ENCODE assay signal across 8 cellular contexts in the genomic region with DNA sequence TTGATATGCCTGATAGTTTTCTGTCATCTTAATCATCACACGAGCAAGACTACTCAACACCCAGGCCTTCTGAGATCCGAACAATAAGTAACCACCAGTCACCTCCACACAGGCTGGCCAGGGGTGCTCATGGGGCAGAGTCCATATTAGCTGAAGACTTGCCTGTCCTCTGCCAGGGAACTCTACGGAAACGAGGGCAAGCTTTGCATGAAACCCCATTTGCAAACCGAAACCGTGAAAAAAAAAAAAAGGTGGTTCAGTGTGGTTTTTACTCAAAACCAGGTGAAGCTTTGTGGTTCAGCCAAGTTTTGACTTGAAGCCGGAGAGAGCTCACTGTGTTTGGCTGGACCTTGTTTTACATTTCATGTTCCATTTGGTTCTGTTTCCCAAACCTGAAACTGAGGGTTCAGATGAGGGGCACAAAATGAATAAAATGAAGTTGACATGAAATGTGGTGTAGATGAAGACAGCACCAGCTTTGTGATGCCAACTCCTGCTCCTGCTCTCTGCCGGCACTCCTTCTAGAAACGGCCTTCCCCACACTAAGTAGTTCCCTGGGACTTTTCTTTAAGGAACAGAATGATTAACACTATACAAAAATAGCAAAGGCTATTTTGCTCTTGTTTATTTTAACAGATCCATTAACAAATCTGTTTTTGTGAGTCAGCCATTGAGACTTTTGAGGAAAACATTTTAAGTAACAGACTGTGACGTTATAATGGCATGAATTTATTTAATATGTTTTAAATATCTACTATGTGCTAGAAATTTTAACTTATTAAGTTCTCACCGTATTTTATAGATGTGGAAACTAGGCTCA.
DNase-seq lines count a peak whose midpoint lies in the region; ATAC-seq and TF ChIP-seq lines count a peak whose summit lies in the region.

No MANE protein-coding gene starts in this region.

- H2BK15ac ChIP-seq in IMR-90 (ENCODE audit: low read depth, low read length), result peak overlapping the region; percentile 69; the same call in 2 of the 3 replicates

- peak overlapping the region; percentile 81 for H3K14ac ChIP-seq in IMR-90 (replicated peaks; ENCODE audit: low read depth, low read length)

- H3K56ac ChIP-seq in IMR-90 (ENCODE audit: extremely low read depth, insufficient read depth, low read length), result no peak overlapping the region

- in situ Hi-C loops in IMR-90 (cut with MboI; ENCODE audit: low sequenced_read_pairs), result no loop called here

- peak; percentile 75 for DNase-seq in DND-41
- DNase-seq in IMR-90, result peak; percentile 71
- DNase-seq in aorta, result no peak
- DNase-seq in NOMO-1 treated with dmso at 0.1 percent for 144 hours (lab: John Stamatoyannopoulos, UW; ENCODE audit: unreplicated experiment), result no peak
- DNase-seq in NCI-H2081 (lab: John Stamatoyannopoulos, UW), result no peak
- DNase-seq in SIG-M5 (lab: John Stamatoyannopoulos, UW), result no peak

- peak overlapping the region; percentile 60 for H3K4me2 ChIP-seq in DND-41 (ENCODE audit: insufficient read depth, low read length)
- H3K4me2 ChIP-seq in IMR-90 (ENCODE audit: low read depth, low read length), result peak overlapping the region; percentile 53

- 72% methylated on average over 2 of the region's 11 CpGs; no CpG with 5 or more reads in 1 of the 2 experiments for WGBS in IMR-90 (ENCODE audit: extremely low coverage in 2 of 2, insufficient read length in 1 of 2), 2 experiments
- WGBS in aorta, 2 donors, result 74 to 78% methylated on average over 11 of the region's 11 CpGs

- peak overlapping the region; percentile 12 for H2AK9ac ChIP-seq in IMR-90 (replicated peaks; ENCODE audit: low read depth, low read length, poor library complexity)

- H2AK5ac ChIP-seq in IMR-90 (ENCODE audit: low read depth, low read length), result peak overlapping the region; percentile 84

- H3K79me1 ChIP-seq in IMR-90 (ENCODE audit: low read depth in 1 of 2, low read length in 2 of 2), result peaks cover 0 to 14% of the 10 kb centered on the region in 2 experiments; a peak in 2 of 4 replicates

- H3K36me3 Mint-ChIP-seq in activated naive CD8-positive, alpha-beta T cell, result peaks cover 21% of the 10 kb centered on the region

- H3K9ac ChIP-seq in DND-41 (ENCODE audit: low read depth, low read length) (peak overlapping the region; percentile 51), IMR-90 (ENCODE audit: low read depth, low read length) (no peak overlapping the region)

- H3K27me3 ChIP-seq in DND-41 (ENCODE audit: insufficient read depth, low read length, poor library complexity) (no peaks in the 10 kb centered on the region), IMR-90 (ENCODE audit: control insufficient read depth, insufficient read depth, low read length) (no peaks in the 10 kb centered on the region), aorta (ENCODE audit: control insufficient read depth in 1 of 2, insufficient read depth in 2 of 2, low read length in 1 of 2) (no peaks in the 10 kb centered on the region)

- H3K4me1 Mint-ChIP-seq in activated naive CD8-positive, alpha-beta T cell (ENCODE audit: low read depth), result peaks cover 83% of the 10 kb centered on the region

- dilution Hi-C loops in IMR-90 (cut with HindIII; ENCODE audit: low sequenced_read_pairs, unreplicated experiment), result no loop called here

- no peaks in the 10 kb centered on the region for H3K9me3 ChIP-seq in DND-41 (ENCODE audit: insufficient read depth, low read length, severe bottlenecking)
- no peaks in the 10 kb centered on the region for H3K9me3 ChIP-seq in IMR-90 (ENCODE audit: control insufficient read depth, insufficient read depth, low read length)
- no peaks in the 10 kb centered on the region for H3K9me3 ChIP-seq in aorta (ENCODE audit: control insufficient read depth, low read length)

- H3K4me3 Mint-ChIP-seq in activated naive CD8-positive, alpha-beta T cell, result peak overlapping the region; percentile 75

- no peak for TF ChIP-seq POLR2A in IMR-90 (IDR thresholded peaks at IDR 0.05; ENCODE audit: low read depth, low read length)

- H2BK5ac ChIP-seq in IMR-90 (ENCODE audit: low read depth, low read length, poor library complexity, severe bottlenecking), result peak overlapping the region; percentile 35

- peak overlapping the region; percentile 10; the same call in 1 of the 2 replicates for H3K18ac ChIP-seq in IMR-90 (ENCODE audit: low read depth, low read length)

- peak overlapping the region in 1 of 2 experiments; percentile 66; a peak in 1 of 4 replicates for H4K8ac ChIP-seq in IMR-90 (ENCODE audit: low read depth in 2 of 2, low read length in 2 of 2)

- H2BK20ac ChIP-seq in IMR-90 (ENCODE audit: low read depth, low read length), result peak overlapping the region; percentile 95

- intact Hi-C loops in IMR-90 (cut with micrococcal nuclease), result no loop called here
- intact Hi-C loops in aorta (cut with DNase I), result no loop called here

- peak overlapping the region; percentile 90 for H3K23ac ChIP-seq in IMR-90 (ENCODE audit: low read depth, low read length)

- peaks cover 39% of the 10 kb centered on the region for H4K20me1 ChIP-seq in DND-41 (ENCODE audit: insufficient read depth, low read length)
- H4K20me1 ChIP-seq in IMR-90 (ENCODE audit: insufficient read depth, low read length), result no peaks in the 10 kb centered on the region

- TF ChIP-seq CTCF in DND-41 (IDR thresholded peaks at IDR 0.05; ENCODE audit: borderline replicate concordance, extremely low read depth, low read length, poor library complexity, severe bottlenecking), result no peak
- TF ChIP-seq CTCF in IMR-90 (conservative IDR thresholded peaks at IDR 0.05; ENCODE audit: low read depth, low read length), result no peak

- H2AFZ ChIP-seq in DND-41 (ENCODE audit: low read depth, low read length) (no peak overlapping the region), IMR-90 (replicated peaks; ENCODE audit: low read length, poor library complexity) (peak overlapping the region; percentile 37)

- peak; percentile 85 for ATAC-seq in DND-41 (ENCODE audit: insufficient read depth, low read depth)
- peak; percentile 84 for ATAC-seq in GM21528 (IDR thresholded peaks at IDR 0.05; ENCODE audit: low FRiP score, unreplicated experiment)
- ATAC-seq in IMR-90 (ENCODE audit: low read depth), result peak; percentile 68
- ATAC-seq in aorta (ENCODE audit: low FRiP score), result no peak

- H3K79me2 ChIP-seq in DND-41 (ENCODE audit: insufficient read depth, low read length), result peaks cover 100% of the 10 kb centered on the region

- H3K36me3 ChIP-seq in DND-41 (ENCODE audit: insufficient read depth, low read length) (peaks cover 39% of the 10 kb centered on the region), IMR-90 (ENCODE audit: control insufficient read depth, insufficient read depth, low read length) (no peaks in the 10 kb centered on the region), aorta (ENCODE audit: control insufficient read depth in 1 of 2, insufficient read depth in 2 of 2, low read length in 1 of 2) (no peaks in the 10 kb centered on the region)

- H3K27me3 Mint-ChIP-seq in activated naive CD8-positive, alpha-beta T cell, result no peaks in the 10 kb centered on the region

- H2BK120ac ChIP-seq in IMR-90 (ENCODE audit: low read depth, low read length), result peak overlapping the region; percentile 92

- peak overlapping the region; percentile 25; the same call in 1 of the 2 replicates for H4K5ac ChIP-seq in IMR-90 (ENCODE audit: low read depth, low read length)

- peak overlapping the region; percentile 87 for H3K27ac Mint-ChIP-seq in activated naive CD8-positive, alpha-beta T cell

- H3K4me1 ChIP-seq in DND-41 (ENCODE audit: insufficient read depth, low read length) (peaks cover 74% of the 10 kb centered on the region), IMR-90 (ENCODE audit: control insufficient read depth, insufficient read depth, low read length) (peaks cover 5% of the 10 kb centered on the region), aorta (ENCODE audit: control insufficient read depth in 1 of 2, insufficient read depth in 2 of 2, low read length in 2 of 2) (no peaks in the 10 kb centered on the region)

- H3K4me3 ChIP-seq in DND-41 (ENCODE audit: low read depth in 1 of 2, low read length in 2 of 2) (peak overlapping the region in 1 of 2 experiments; percentile 46; a peak in 2 of 4 replicates), IMR-90 (ENCODE audit: insufficient read depth, low read depth, low read length) (no peak overlapping the region), aorta (ENCODE audit: low read length in 2 of 2) (no peak overlapping the region)

- peaks cover 5% of the 10 kb centered on the region; the same call in 1 of the 2 replicates for H3K9me1 ChIP-seq in IMR-90 (ENCODE audit: insufficient read depth, low read length)

- no TSS peak for BruUV-seq in IMR-90 (replicated peaks; lab: Mats Ljungman, UMichigan)

- POLR2A ChIA-PET in IMR-90 (lab: Charles Lee; ENCODE audit: unreplicated experiment), result no interaction called here

- peak overlapping the region; percentile 84 for H3K27ac ChIP-seq in DND-41 (ENCODE audit: low read length)
- 0 out of 2 replicates have a peak overlapping the region, but pooled peaks have one; percentile 11 for H3K27ac ChIP-seq in IMR-90 (ENCODE audit: insufficient read depth, low read length)
- no peak overlapping the region for H3K27ac ChIP-seq in aorta (ENCODE audit: low read depth in 1 of 2, low read length in 2 of 2)

- peak overlapping the region; percentile 91 for H3K4ac ChIP-seq in IMR-90 (ENCODE audit: low read depth, low read length)

- CTCF ChIA-PET in IMR-90 (lab: Yijun Ruan, JAX), result interaction anchor here (0.6 to 1.8 kb wide), 2 partner anchors 10 to 313 kb away, joined by 3 to 8 read pairs; no protein-coding TSS in a partner anchor

- H3K9me3 Mint-ChIP-seq in activated naive CD8-positive, alpha-beta T cell (ENCODE audit: low read depth), result no peaks in the 10 kb centered on the region

- H4K91ac ChIP-seq in IMR-90 (ENCODE audit: insufficient read depth, low read depth, low read length), result peak overlapping the region; percentile 35; the same call in 1 of the 2 replicates

- no peak for TF ChIP-seq RAD21 in IMR-90 (IDR thresholded peaks at IDR 0.05; ENCODE audit: low read length)

TF ChIP-seq in IMR-90, 13 proteins besides CTCF, POLR2A, EP300 and RAD21 (continues in another document):
- no peak for TF ChIP-seq FOS (IDR thresholded peaks at IDR 0.05; ENCODE audit: low read depth, low read length)
- no peak for TF ChIP-seq BHLHE40 (IDR thresholded peaks at IDR 0.05; ENCODE audit: low read depth, low read length)
- TF ChIP-seq NFE2L2 (IDR thresholded peaks at IDR 0.05; ENCODE audit: low read depth, low read length), result no peak
- TF ChIP-seq, protein P1, sequence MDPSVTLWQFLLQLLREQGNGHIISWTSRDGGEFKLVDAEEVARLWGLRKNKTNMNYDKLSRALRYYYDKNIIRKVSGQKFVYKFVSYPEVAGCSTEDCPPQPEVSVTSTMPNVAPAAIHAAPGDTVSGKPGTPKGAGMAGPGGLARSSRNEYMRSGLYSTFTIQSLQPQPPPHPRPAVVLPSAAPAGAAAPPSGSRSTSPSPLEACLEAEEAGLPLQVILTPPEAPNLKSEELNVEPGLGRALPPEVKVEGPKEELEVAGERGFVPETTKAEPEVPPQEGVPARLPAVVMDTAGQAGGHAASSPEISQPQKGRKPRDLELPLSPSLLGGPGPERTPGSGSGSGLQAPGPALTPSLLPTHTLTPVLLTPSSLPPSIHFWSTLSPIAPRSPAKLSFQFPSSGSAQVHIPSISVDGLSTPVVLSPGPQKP (IDR thresholded peaks at IDR 0.05; ENCODE audit: borderline replicate concordance, low read depth, low read length), result no peak
- TF ChIP-seq CEBPB (IDR thresholded peaks at IDR 0.05; ENCODE audit: low read depth, low read length), result no peak
- no peak for TF ChIP-seq RCOR1 (IDR thresholded peaks at IDR 0.05; ENCODE audit: insufficient replicate concordance, low read length)

Comparison
In these comparisons a context has a peak if more than half of its experiments do, and no peak if none do; other contexts are left out.
1. DNase-seq: peak in DND-41 (single experiment) and IMR-90 (single experiment); none in aorta (0 of 2), NOMO-1 treated with dmso at 0.1 percent for 144 hours (single experiment), NCI-H2081 (0 of 2) and SIG-M5 (single experiment).
2. H3K27ac ChIP-seq: peak in DND-41 (single experiment) and IMR-90 (single experiment); none in aorta (0 of 2).